Comparison of ENCODE assay signal across 1 cellular context in genomic region chr6:149316740-149317655, GRCh38.
TF ChIP-seq lines count a peak whose summit lies in the region.

No MANE protein-coding gene starts in this region.

TF ChIP-seq in GM23338, 12 proteins besides CTCF, POLR2A, EP300 and RAD21 (continued from another document):
- TF ChIP-seq REST (IDR thresholded peaks at IDR 0.05; ENCODE audit: unreplicated experiment) (no peak), POLR2AphosphoS5 (IDR thresholded peaks at IDR 0.05; ENCODE audit: low read depth) (peak; percentile 74), EZH2 (IDR thresholded peaks at IDR 0.05; ENCODE audit: low read depth, unreplicated experiment) (no peak), NANOG (IDR thresholded peaks at IDR 0.05; ENCODE audit: borderline replicate concordance) (no peak), ETS1 (IDR thresholded peaks at IDR 0.05) (no peak), JUNB (IDR thresholded peaks at IDR 0.05; ENCODE audit: unreplicated experiment) (no peak), ZNF331 (CRISPR knock-in tag; IDR thresholded peaks at IDR 0.05; ENCODE audit: low read depth) (no peak), STAT1 (IDR thresholded peaks at IDR 0.05; ENCODE audit: unreplicated experiment) (no peak), EZH2phosphoT487 (IDR thresholded peaks at IDR 0.05; ENCODE audit: unreplicated experiment) (no peak)
TF ChIP-seq in GM23338: peak in this region for 2.
